9 cellular contexts compared by ENCODE assay signal in the genomic region with DNA sequence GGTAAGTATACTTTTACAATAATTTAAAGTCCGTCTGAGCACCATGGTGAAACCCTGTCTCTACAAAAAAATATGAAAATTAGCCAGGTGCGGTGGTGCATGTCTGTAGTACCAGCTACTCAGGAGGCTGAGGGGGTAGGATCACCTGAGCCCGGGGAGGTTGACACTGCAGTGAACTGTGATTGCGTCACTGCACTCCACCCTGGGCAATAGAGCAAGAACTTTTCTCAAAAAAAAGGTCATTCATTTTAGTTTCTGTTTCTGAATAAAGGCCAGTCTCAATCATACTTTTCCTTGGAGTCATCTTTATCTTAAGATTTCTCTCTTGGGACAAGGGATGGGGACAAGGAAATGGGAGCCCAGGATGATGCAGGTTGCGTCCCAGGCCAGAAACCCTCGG. TPM values are rescaled to one million over a fixed set of nuclear protein-coding genes. Genes with fewer than 3 reads are reported as not detected.
DNase-seq lines count a peak whose midpoint lies in the region; ATAC-seq lines count a peak whose summit lies in the region.
"Had no signal": no experiment of that assay in that cellular context is flagged by ENCODE, and none has a peak within 500 bp of the region (broad histone marks: within the 10 kb centered on the region; RNA-seq: fewer than 3 reads in every experiment).

No MANE protein-coding gene starts in this region.

- POLR2A ChIA-PET in activated CD4-positive, alpha-beta T cell treated with anti-CD3 and anti-CD28 coated beads for 36 hours (lab: Charles Lee): no interaction called here
- POLR2A ChIA-PET in activated CD4-positive, alpha-beta T cell treated with anti-CD3 and anti-CD28 coated beads, Interleukin-2, amount 10 ng/mL, durations not matched to agents 7 days and 5 days (lab: Charles Lee): no interaction called here

- H3K4me1 ChIP-seq in adipocyte (ENCODE audit: control insufficient read depth, insufficient read depth, low read length): peaks cover 13% of the 10 kb centered on the region

- peaks cover 32% of the 10 kb centered on the region for H3K36me3 ChIP-seq in adipocyte (ENCODE audit: control insufficient read depth, insufficient read depth, low read length, severe bottlenecking)

- ATAC-seq in activated CD4-positive, alpha-beta T cell treated with anti-CD3 and anti-CD28 coated beads for 36 hours: no peak
- ATAC-seq in HG02938 (IDR thresholded peaks at IDR 0.05; ENCODE audit: unreplicated experiment): peak; percentile 50
- ATAC-seq in stimulated activated effector memory CD8-positive, alpha-beta T cell treated with anti-CD3 and anti-CD28 coated beads, Interleukin-12 subunit alpha, Interleukin-12 subunit beta, amount 100 ng/mL, for 72 hours: peak; percentile 49

- H3K27me3 ChIP-seq in adipocyte (replicated peaks; ENCODE audit: control insufficient read depth, insufficient read depth, low read length): no peaks in the 10 kb centered on the region

- peaks cover 68% of the 10 kb centered on the region for H3K4me1 Mint-ChIP-seq in activated CD4-positive, alpha-beta T cell treated with anti-CD3 and anti-CD28 coated beads for 36 hours
- H3K4me1 Mint-ChIP-seq in activated CD4-positive, alpha-beta T cell treated with anti-CD3 and anti-CD28 coated beads, Interleukin-2, amount 10 ng/mL, durations not matched to agents 7 days and 5 days: peaks cover 64% of the 10 kb centered on the region
- peaks cover 61% of the 10 kb centered on the region for H3K4me1 Mint-ChIP-seq in stimulated activated effector memory CD8-positive, alpha-beta T cell treated with anti-CD3 and anti-CD28 coated beads, Interleukin-12 subunit alpha, Interleukin-12 subunit beta, amount 100 ng/mL, for 72 hours

- H3K4me3 Mint-ChIP-seq in activated CD4-positive, alpha-beta T cell treated with anti-CD3 and anti-CD28 coated beads for 36 hours: no peak overlapping the region
- H3K4me3 Mint-ChIP-seq in activated CD4-positive, alpha-beta T cell treated with anti-CD3 and anti-CD28 coated beads, Interleukin-2, amount 10 ng/mL, durations not matched to agents 7 days and 5 days: no peak overlapping the region
- H3K4me3 Mint-ChIP-seq in stimulated activated effector memory CD8-positive, alpha-beta T cell treated with anti-CD3 and anti-CD28 coated beads, Interleukin-12 subunit alpha, Interleukin-12 subunit beta, amount 100 ng/mL, for 72 hours: peak overlapping the region; percentile 57

- H3K27me3 Mint-ChIP-seq in activated CD4-positive, alpha-beta T cell treated with anti-CD3 and anti-CD28 coated beads for 36 hours: no peaks in the 10 kb centered on the region
- H3K27me3 Mint-ChIP-seq in activated CD4-positive, alpha-beta T cell treated with anti-CD3 and anti-CD28 coated beads, Interleukin-2, amount 10 ng/mL, durations not matched to agents 7 days and 5 days: no peaks in the 10 kb centered on the region
- H3K27me3 Mint-ChIP-seq: progenitor cell of endocrine pancreas had no signal

- no peaks in the 10 kb centered on the region for H3K9me3 ChIP-seq in adipocyte (ENCODE audit: control insufficient read depth, low read length)

- peak; percentile 32 for DNase-seq in activated CD4-positive, alpha-beta T cell treated with anti-CD3 and anti-CD28 coated beads for 36 hours
- no peak for DNase-seq in activated CD4-positive, alpha-beta T cell treated with anti-CD3 and anti-CD28 coated beads, Interleukin-2, amount 10 ng/mL, durations not matched to agents 7 days and 5 days
- peak; percentile 56 for DNase-seq in adipocyte (ENCODE audit: low read depth)
- no peak for DNase-seq in stimulated activated effector memory CD8-positive, alpha-beta T cell treated with anti-CD3 and anti-CD28 coated beads, Interleukin-12 subunit alpha, Interleukin-12 subunit beta, amount 100 ng/mL, for 72 hours (ENCODE audit: low spot score in 2 of 2)
- no peak for DNase-seq in AG08395 (ENCODE audit: low spot score)
- no peak for DNase-seq in NCI-H345 treated with DMSO at 0.1 percent for 48 hours (lab: John Stamatoyannopoulos, UW; ENCODE audit: unreplicated experiment)
- no peak for DNase-seq in amniotic stem cell (lab: John Stamatoyannopoulos, UW)

- H3K36me3 Mint-ChIP-seq in activated CD4-positive, alpha-beta T cell treated with anti-CD3 and anti-CD28 coated beads for 36 hours (ENCODE audit: low read depth): peaks cover 35% of the 10 kb centered on the region
- H3K36me3 Mint-ChIP-seq in activated CD4-positive, alpha-beta T cell treated with anti-CD3 and anti-CD28 coated beads, Interleukin-2, amount 10 ng/mL, durations not matched to agents 7 days and 5 days (ENCODE audit: low read depth): peaks cover 45% of the 10 kb centered on the region
- peaks cover 59% of the 10 kb centered on the region for H3K36me3 Mint-ChIP-seq in stimulated activated effector memory CD8-positive, alpha-beta T cell treated with anti-CD3 and anti-CD28 coated beads, Interleukin-12 subunit alpha, Interleukin-12 subunit beta, amount 100 ng/mL, for 72 hours

- peak overlapping the region; percentile 68 for H3K27ac Mint-ChIP-seq in activated CD4-positive, alpha-beta T cell treated with anti-CD3 and anti-CD28 coated beads for 36 hours
- H3K27ac Mint-ChIP-seq in activated CD4-positive, alpha-beta T cell treated with anti-CD3 and anti-CD28 coated beads, Interleukin-2, amount 10 ng/mL, durations not matched to agents 7 days and 5 days: no peak overlapping the region
- peak overlapping the region; percentile 68 for H3K27ac Mint-ChIP-seq in stimulated activated effector memory CD8-positive, alpha-beta T cell treated with anti-CD3 and anti-CD28 coated beads, Interleukin-12 subunit alpha, Interleukin-12 subunit beta, amount 100 ng/mL, for 72 hours
- H3K27ac Mint-ChIP-seq: progenitor cell of endocrine pancreas had no signal

- no peak overlapping the region for H3K9ac ChIP-seq in adipocyte (ENCODE audit: low read length)

- intact Hi-C loops in activated CD4-positive, alpha-beta T cell treated with anti-CD3 and anti-CD28 coated beads for 36 hours (cut with DNase I, micrococcal nuclease): no loop called here

- CTCF ChIA-PET in activated CD4-positive, alpha-beta T cell treated with anti-CD3 and anti-CD28 coated beads for 36 hours (lab: Charles Lee): interaction anchor here (0.9 kb wide), 1 partner anchor 527 kb away, joined by 3 read pairs; no protein-coding TSS in a partner anchor
- CTCF ChIA-PET in activated CD4-positive, alpha-beta T cell treated with anti-CD3 and anti-CD28 coated beads, Interleukin-2, amount 10 ng/mL, durations not matched to agents 7 days and 5 days (lab: Charles Lee): interaction anchor here (0.6 to 1.4 kb wide), 3 partner anchors 12 to 123 kb away, joined by 3 to 7 read pairs (median 3); a partner anchor contains a TSS

- H3K9me3 Mint-ChIP-seq in activated CD4-positive, alpha-beta T cell treated with anti-CD3 and anti-CD28 coated beads for 36 hours (ENCODE audit: low read depth): peaks cover 3% of the 10 kb centered on the region
- H3K9me3 Mint-ChIP-seq in activated CD4-positive, alpha-beta T cell treated with anti-CD3 and anti-CD28 coated beads, Interleukin-2, amount 10 ng/mL, durations not matched to agents 7 days and 5 days: peaks cover 2% of the 10 kb centered on the region
- no peaks in the 10 kb centered on the region for H3K9me3 Mint-ChIP-seq in stimulated activated effector memory CD8-positive, alpha-beta T cell treated with anti-CD3 and anti-CD28 coated beads, Interleukin-12 subunit alpha, Interleukin-12 subunit beta, amount 100 ng/mL, for 72 hours

- peak overlapping the region; percentile 40 for H3K4me3 ChIP-seq in adipocyte (ENCODE audit: low read length)

RNA-seq across cellular contexts. Expression of a gene that starts 12.9 kb away (rescaled TPM):
- 10 to 100 TPM; 38.2 to 39.8 TPM for total RNA-seq in activated CD4-positive, alpha-beta T cell treated with anti-CD3 and anti-CD28 coated beads for 36 hours
- total RNA-seq in activated CD4-positive, alpha-beta T cell treated with anti-CD3 and anti-CD28 coated beads, Interleukin-2, amount 10 ng/mL, durations not matched to agents 7 days and 5 days: 10 to 100 TPM; 82.5 to 88.2 TPM

RNA-seq across cellular contexts. Expression of a gene that starts 16.0 kb away (rescaled TPM):
- 10 to 100 TPM; 50.2 to 58.2 TPM for total RNA-seq in activated CD4-positive, alpha-beta T cell treated with anti-CD3 and anti-CD28 coated beads for 36 hours
- 100 to 1,000 TPM; 101 to 107 TPM for total RNA-seq in activated CD4-positive, alpha-beta T cell treated with anti-CD3 and anti-CD28 coated beads, Interleukin-2, amount 10 ng/mL, durations not matched to agents 7 days and 5 days

RNA-seq across cellular contexts. Expression of a gene that starts 36.2 kb away (rescaled TPM):
- 10 to 100 TPM; 10.2 to 10.5 TPM for total RNA-seq in activated CD4-positive, alpha-beta T cell treated with anti-CD3 and anti-CD28 coated beads for 36 hours
- total RNA-seq in activated CD4-positive, alpha-beta T cell treated with anti-CD3 and anti-CD28 coated beads, Interleukin-2, amount 10 ng/mL, durations not matched to agents 7 days and 5 days: 10 to 100 TPM; 19.9 to 25.8 TPM

Comparison
In these comparisons a context has a peak if more than half of its experiments do, and no peak if none do; other contexts are left out.
1. DNase-seq: peak in activated CD4-positive, alpha-beta T cell treated with anti-CD3 and anti-CD28 coated beads for 36 hours (single experiment) and adipocyte (single experiment); none in activated CD4-positive, alpha-beta T cell treated with anti-CD3 and anti-CD28 coated beads, Interleukin-2, amount 10 ng/mL, durations not matched to agents 7 days and 5 days (single experiment), stimulated activated effector memory CD8-positive, alpha-beta T cell treated with anti-CD3 and anti-CD28 coated beads, Interleukin-12 subunit alpha, Interleukin-12 subunit beta, amount 100 ng/mL, for 72 hours (0 of 2), AG08395 (single experiment), NCI-H345 treated with DMSO at 0.1 percent for 48 hours (single experiment) and amniotic stem cell (single experiment).